9 cellular contexts compared by ENCODE assay signal in genomic region chr3:154954750-154955149, GRCh38.
DNase-seq lines count a peak whose midpoint lies in the region; ATAC-seq and TF ChIP-seq lines count a peak whose summit lies in the region.
"Had no signal": no experiment of that assay in that cellular context is flagged by ENCODE, and none has a peak within 500 bp of the region (broad histone marks: within the 10 kb centered on the region; RNA-seq: fewer than 3 reads in every experiment).

No MANE protein-coding gene starts in this region.

- intact Hi-C loops in left cardiac atrium (cut with DNase I): no loop called here

- no peak overlapping the region for H3K4me3 ChIP-seq in cardiac muscle cell

- no peak overlapping the region for H3K27ac ChIP-seq in cardiac muscle cell

- H3K36me3 ChIP-seq in cardiac muscle cell: no peaks in the 10 kb centered on the region

- DNase-seq in cardiac muscle cell (ENCODE audit: low read depth in 1 of 2, low spot score in 1 of 2) (peak; percentile 15 to 82), left cardiac atrium (no peak), RPMI8226 (peak; percentile 35), glomerular endothelial cell (ENCODE audit: extremely low read depth, low read depth, low spot score) (peak; percentile 23), NCI-H774 (lab: John Stamatoyannopoulos, UW) (no peak)
- no peak for DNase-seq in activated CD4-positive, CD25-positive, alpha-beta regulatory T cell (lab: John Stamatoyannopoulos, UW)
- DNase-seq in activated T-cell treated with anti-CD3 and anti-CD28 coated beads, Interleukin-2, amount 50 U/mL, for 1 hour: no peak
- no peak for DNase-seq in stimulated activated CD4-positive, alpha-beta T cell treated with anti-CD3 and anti-CD28 coated beads, Interleukin-1b, Interleukin-23, amount 100 ng/mL, for 48 hours
- DNase-seq: activated B cell treated with CpG ODN at 0.5 μM for 24 hours had no signal

- H3K9me3 ChIP-seq in cardiac muscle cell (ENCODE audit: low read depth): no peaks in the 10 kb centered on the region

- peak; percentile 59 for TF ChIP-seq CTCF in cardiac muscle cell (IDR thresholded peaks at IDR 0.05; ENCODE audit: low read depth, low read length)

- no peaks in the 10 kb centered on the region for H3K27me3 ChIP-seq in cardiac muscle cell

- ATAC-seq in left cardiac atrium: no peak

- peaks cover 7% of the 10 kb centered on the region for H3K4me1 ChIP-seq in cardiac muscle cell (ENCODE audit: low read depth)

Comparison
In these comparisons a context has a peak if more than half of its experiments do, and no peak if none do; other contexts are left out.
1. DNase-seq: peak in cardiac muscle cell (2 of 2), RPMI8226 (single experiment) and glomerular endothelial cell (single experiment); none in left cardiac atrium (single experiment), activated CD4-positive, CD25-positive, alpha-beta regulatory T cell (0 of 4), NCI-H774 (single experiment), activated T-cell treated with anti-CD3 and anti-CD28 coated beads, Interleukin-2, amount 50 U/mL, for 1 hour (single experiment) and stimulated activated CD4-positive, alpha-beta T cell treated with anti-CD3 and anti-CD28 coated beads, Interleukin-1b, Interleukin-23, amount 100 ng/mL, for 48 hours (single experiment).